Comparison of ENCODE assay signal across 17 cellular contexts in genomic region chr22:23829845-23830372, GRCh38. TPM values are rescaled to one million over a fixed set of nuclear protein-coding genes. Genes with fewer than 3 reads are reported as not detected.
A peak's percentile ranks its signal among the peaks of the same experiment; 100 is the strongest.
DNase-seq lines count a peak whose midpoint lies in the region; ATAC-seq and TF ChIP-seq lines count a peak whose summit lies in the region.
"Had no signal": no experiment of that assay in that cellular context is flagged by ENCODE, and none has a peak within 500 bp of the region (broad histone marks: within the 10 kb centered on the region; RNA-seq: fewer than 3 reads in every experiment).

No MANE protein-coding gene starts in this region.

- H3K27ac ChIP-seq in brain microvascular endothelial cell, result no peak overlapping the region
- no peak overlapping the region for H3K27ac ChIP-seq in mesendoderm (ENCODE audit: low read depth, low read length)
- H3K27ac ChIP-seq: foreskin keratinocyte had no signal

- no peak overlapping the region for H2AK5ac ChIP-seq in mesendoderm (ENCODE audit: low read length)

- no peak overlapping the region for H4K8ac ChIP-seq in mesendoderm (ENCODE audit: low read depth, low read length)

- H3K79me1 ChIP-seq in mesendoderm (ENCODE audit: low read length), result peaks cover 3% of the 10 kb centered on the region

- no CpG with 5 or more reads among the region's 7 CpGs for WGBS in mesendoderm (ENCODE audit: extremely low coverage, insufficient coverage, low lambda C conversion rate)

- no peak overlapping the region for H3K18ac ChIP-seq in mesendoderm (ENCODE audit: low read length)

- TF ChIP-seq CTCF in AG09309 (IDR thresholded peaks at IDR 0.05; ENCODE audit: control insufficient read depth, insufficient read depth, low read depth, low read length, missing control alignments), result no peak
- TF ChIP-seq CTCF in brain microvascular endothelial cell (IDR thresholded peaks at IDR 0.05; ENCODE audit: low read depth, low read length, missing control alignments), result no peak

- H3K36me3 ChIP-seq in brain microvascular endothelial cell (replicated peaks) (peaks cover 49% of the 10 kb centered on the region), mesendoderm (ENCODE audit: control insufficient read depth, insufficient read depth, low read length) (peaks cover 12% of the 10 kb centered on the region)

- no peak overlapping the region for H4K5ac ChIP-seq in mesendoderm (ENCODE audit: low read length)

- in situ Hi-C loops in brain microvascular endothelial cell (cut with HindIII; ENCODE audit: low pct_ligation_motif_present, low sequenced_read_pairs) (no loop called here), KBM-7 (cut with MboI; ENCODE audit: low pct_unique_long_range_greater_than_20kb, low sequenced_read_pairs) (no loop called here)

- H2BK15ac ChIP-seq in mesendoderm (replicated peaks; ENCODE audit: low read depth), result no peak overlapping the region

- DNase-seq in AG09309 (ENCODE audit: low read depth), result peak; percentile 85
- DNase-seq in H4 (ENCODE audit: low spot score), result peak; percentile 47
- DNase-seq in brain microvascular endothelial cell, result peak; percentile 67
- peak; percentile 65 for DNase-seq in myocyte (ENCODE audit: low read depth)
- no peak for DNase-seq in NCI-H524 (lab: John Stamatoyannopoulos, UW)
- DNase-seq in KBM-7, result no peak
- no peak for DNase-seq in mesendoderm
- DNase-seq: activated naive CD4-positive, alpha-beta T cell treated with anti-CD3 and anti-CD28 coated beads for 36 hours; CD4-positive, alpha-beta T cell; foreskin keratinocyte; naive B cell; NCI-H1105; NCI-H446 treated with DMSO at 0.1 percent for 48 hours; substantia nigra had no signal

- no peak overlapping the region for H3K23ac ChIP-seq in mesendoderm (ENCODE audit: low read length)

- H3K4ac ChIP-seq in mesendoderm (ENCODE audit: low read depth, low read length), result no peak overlapping the region

- no peak overlapping the region for H3K56ac ChIP-seq in mesendoderm (ENCODE audit: low read length)

- no peaks in the 10 kb centered on the region for H3K27me3 ChIP-seq in brain microvascular endothelial cell (replicated peaks)
- H3K27me3 ChIP-seq in mesendoderm (ENCODE audit: insufficient read depth, low read length, poor library complexity), result no peaks in the 10 kb centered on the region
- H3K27me3 ChIP-seq: foreskin keratinocyte, right lobe of liver had no signal

- no peak overlapping the region for H3K9ac ChIP-seq in mesendoderm (ENCODE audit: low read length)

- no peak overlapping the region for H2BK5ac ChIP-seq in mesendoderm (ENCODE audit: low read length)

- H3K79me2 ChIP-seq in mesendoderm (ENCODE audit: control insufficient read depth, insufficient read depth, low read length), result no peaks in the 10 kb centered on the region

- no peak overlapping the region for H3K4me2 ChIP-seq in mesendoderm (ENCODE audit: low read length)

- H2BK120ac ChIP-seq in mesendoderm (ENCODE audit: low read depth, low read length), result no peak overlapping the region

- H3K4me3 ChIP-seq in AG09309 (ENCODE audit: control insufficient read depth, low read depth, low read length) (no peak overlapping the region), brain microvascular endothelial cell (ENCODE audit: low read depth, low read length) (no peak overlapping the region), mesendoderm (ENCODE audit: low read length) (no peak overlapping the region)
- H3K4me3 ChIP-seq: right lobe of liver had no signal

- H3K4me1 ChIP-seq in mesendoderm (ENCODE audit: control insufficient read depth, low read depth, low read length), result no peaks in the 10 kb centered on the region

- no peak for ATAC-seq in HG02885 (IDR thresholded peaks at IDR 0.05; ENCODE audit: poor library complexity, unreplicated experiment)
- ATAC-seq: foreskin keratinocyte, Panc1 had no signal

RNA-seq across cellular contexts. Expression of gene DERL3, which starts 8.9 kb away (rescaled TPM):
- 0.43 and 1.6 TPM in 2 replicates for total RNA-seq in H4 (2014; rRNA removed; shearing (Covaris generic))
- 1.5 and 4.6 TPM in 2 replicates for total RNA-seq in myocyte
- polyA plus RNA-seq in myocyte (2012), result 3.6 TPM
- polyA plus RNA-seq in mesendoderm (2013, experiment 1 of 2), result 7.4 TPM
- 6.6 TPM for polyA plus RNA-seq in mesendoderm (2013, experiment 2 of 2)

RNA-seq across cellular contexts. Expression of gene SLC2A11, which starts 27.8 kb away (rescaled TPM):
- total RNA-seq in H4 (2014; rRNA removed; shearing (Covaris generic)), result 3.2 and 4.6 TPM in 2 replicates
- 13.2 and 18.9 TPM in 2 replicates for total RNA-seq in myocyte
- polyA plus RNA-seq in myocyte (2012), result 18.8 TPM
- polyA plus RNA-seq in mesendoderm (2013, experiment 1 of 2), result 7.2 TPM
- polyA plus RNA-seq in mesendoderm (2013, experiment 2 of 2), result 7.5 TPM

RNA-seq across cellular contexts. Expression of gene SMARCB1, which starts 43.1 kb away (rescaled TPM):
- 50.9 and 61.2 TPM in 2 replicates for total RNA-seq in H4 (2014; rRNA removed; shearing (Covaris generic))
- total RNA-seq in myocyte, result 58.8 and 62.9 TPM in 2 replicates
- 122 TPM for polyA plus RNA-seq in myocyte (2012)
- 73.6 TPM for polyA plus RNA-seq in mesendoderm (2013, experiment 1 of 2)
- 74.4 TPM for polyA plus RNA-seq in mesendoderm (2013, experiment 2 of 2)

RNA-seq across cellular contexts. Expression of gene MMP11, which starts 57.3 kb away (rescaled TPM):
- total RNA-seq in H4 (2014; rRNA removed; shearing (Covaris generic)), result 0.35 and 1.4 TPM in 2 replicates
- 51.5 and 67.7 TPM in 2 replicates for total RNA-seq in myocyte
- polyA plus RNA-seq in myocyte (2012), result 303 TPM
- polyA plus RNA-seq in mesendoderm (2013, experiment 1 of 2), result 0.79 TPM
- polyA plus RNA-seq in mesendoderm (2013, experiment 2 of 2), result 0.97 TPM

Comparison
In these comparisons a context has a peak if more than half of its experiments do, and no peak if none do; other contexts are left out.
1. DNase-seq: peak in AG09309 (single experiment), H4 (single experiment), brain microvascular endothelial cell (single experiment) and myocyte (single experiment); none in NCI-H524 (0 of 2), KBM-7 (single experiment) and mesendoderm (single experiment).